15 cellular contexts compared by ENCODE assay signal in genomic region chr7:47720907-47721244, GRCh38.
DNase-seq lines count a peak whose midpoint lies in the region; ATAC-seq and TF ChIP-seq lines count a peak whose summit lies in the region.
"Had no signal": no experiment of that assay in that cellular context is flagged by ENCODE, and none has a peak within 500 bp of the region (broad histone marks: within the 10 kb centered on the region; RNA-seq: fewer than 3 reads in every experiment).

No MANE protein-coding gene starts in this region.

- no peak overlapping the region for H3K4me3 ChIP-seq in OCI-LY7 (ENCODE audit: low read depth, low read length, poor library complexity, severe bottlenecking)
- H3K4me3 ChIP-seq: MG63 had no signal

- H3K27ac Mint-ChIP-seq in mesothelial cell of epicardium, result peak overlapping the region; percentile 95
- H3K27ac Mint-ChIP-seq in stimulated activated memory B cell treated with anti-CD40 and anti-IgM and Interleukin-4, amounts not matched to agents 10 μg/mL and 1 μg/mL and 100 μg/mL, for 72 hours, result peak overlapping the region; percentile 57
- H3K27ac Mint-ChIP-seq: HFFc6 had no signal

- peaks cover 80% of the 10 kb centered on the region for H3K4me1 Mint-ChIP-seq in mesothelial cell of epicardium
- peaks cover 75% of the 10 kb centered on the region for H3K4me1 Mint-ChIP-seq in stimulated activated memory B cell treated with anti-CD40 and anti-IgM and Interleukin-4, amounts not matched to agents 10 μg/mL and 1 μg/mL and 100 μg/mL, for 72 hours

- TF ChIP-seq CTCF in OCI-LY7 (conservative IDR thresholded peaks at IDR 0.05; ENCODE audit: low read length) (no peak), mesothelial cell of epicardium (IDR thresholded peaks at IDR 0.05; ENCODE audit: unreplicated experiment) (no peak)

- peaks cover 6% of the 10 kb centered on the region for H3K9me3 Mint-ChIP-seq in mesothelial cell of epicardium
- H3K9me3 Mint-ChIP-seq in stimulated activated memory B cell treated with anti-CD40 and anti-IgM and Interleukin-4, amounts not matched to agents 10 μg/mL and 1 μg/mL and 100 μg/mL, for 72 hours, result no peaks in the 10 kb centered on the region
- H3K9me3 Mint-ChIP-seq: HFFc6 had no signal

- H3K9me2 ChIP-seq in OCI-LY7 (ENCODE audit: insufficient read depth, low read length), result no peaks in the 10 kb centered on the region
- H3K9me2 ChIP-seq: SK-N-SH had no signal

- peak overlapping the region; percentile 44 for H3K4me2 ChIP-seq in OCI-LY7 (ENCODE audit: low read length)
- H3K4me2 ChIP-seq: SK-N-SH had no signal

- H3K4me1 ChIP-seq in OCI-LY7 (ENCODE audit: insufficient read depth, low read length, poor library complexity, severe bottlenecking), result peaks cover 75% of the 10 kb centered on the region

- CTCF ChIA-PET in OCI-LY7 (lab: Charles Lee; ENCODE audit: unreplicated experiment), result interaction anchor here (1.2 kb wide), 1 partner anchor 11 kb away, joined by 3 read pairs; no protein-coding TSS in a partner anchor

- H3K36me3 Mint-ChIP-seq in mesothelial cell of epicardium, result no peaks in the 10 kb centered on the region
- H3K36me3 Mint-ChIP-seq in stimulated activated memory B cell treated with anti-CD40 and anti-IgM and Interleukin-4, amounts not matched to agents 10 μg/mL and 1 μg/mL and 100 μg/mL, for 72 hours, result no peaks in the 10 kb centered on the region

- ATAC-seq in GM18873 (IDR thresholded peaks at IDR 0.05; ENCODE audit: low FRiP score, unreplicated experiment), result peak; percentile 3
- ATAC-seq in stimulated activated memory B cell treated with anti-CD40 and anti-IgM and Interleukin-4, amounts not matched to agents 10 μg/mL and 1 μg/mL and 100 μg/mL, for 72 hours, result no peak

- no peak overlapping the region for H3K4me3 Mint-ChIP-seq in mesothelial cell of epicardium
- H3K4me3 Mint-ChIP-seq in stimulated activated memory B cell treated with anti-CD40 and anti-IgM and Interleukin-4, amounts not matched to agents 10 μg/mL and 1 μg/mL and 100 μg/mL, for 72 hours, result no peak overlapping the region
- H3K4me3 Mint-ChIP-seq: HFFc6 had no signal

- no peak overlapping the region for H3K27ac ChIP-seq in OCI-LY7 (ENCODE audit: low read depth, low read length, poor library complexity, severe bottlenecking)

- no peaks in the 10 kb centered on the region for H3K36me3 ChIP-seq in OCI-LY7 (ENCODE audit: insufficient read depth, low read length)
- H3K36me3 ChIP-seq: MG63 had no signal

- no peaks in the 10 kb centered on the region for H3K79me2 ChIP-seq in OCI-LY7 (ENCODE audit: insufficient read depth, low read depth, low read length)

- POLR2A ChIA-PET in OCI-LY7 (lab: Charles Lee), result interaction anchor here (0.6 to 1.7 kb wide), 6 partner anchors 8 to 93 kb away, joined by 3 to 10 read pairs (median 3); no protein-coding TSS in a partner anchor

- H2AFZ ChIP-seq in OCI-LY7 (ENCODE audit: low read length), result peak overlapping the region; percentile 81

- DNase-seq in OCI-LY7 (ENCODE audit: low spot score), result no peak
- DNase-seq in mesothelial cell of epicardium (ENCODE audit: low spot score in 2 of 2, unreplicated experiment in 2 of 2), result no peak
- DNase-seq in NCI-H1694 (lab: John Stamatoyannopoulos, UW), result no peak
- DNase-seq in NCI-H526 treated with DMSO at 0.1 percent for 48 hours (lab: John Stamatoyannopoulos, UW), result no peak
- DNase-seq in NCI-H82 treated with DMSO at 0.1 percent for 48 hours (lab: John Stamatoyannopoulos, UW; ENCODE audit: unreplicated experiment), result no peak
- DNase-seq: AML-193, COR-L47, HFFc6, NCI-H1105, NCI-H1694 treated with DMSO at 0.1 percent for 48 hours, NCI-H2107 had no signal

- intact Hi-C loops in OCI-LY7 (cut with micrococcal nuclease; ENCODE audit: unreplicated experiment), result loop anchor here (5.0 kb wide), 1 partner anchor 96 kb away; no protein-coding TSS in a partner anchor

- no peaks in the 10 kb centered on the region for H4K20me1 ChIP-seq in OCI-LY7 (ENCODE audit: insufficient read depth, low read length)

- BruUV-seq in OCI-LY7 (replicated peaks; lab: Mats Ljungman, UMichigan), result no TSS peak

- no peaks in the 10 kb centered on the region for H3K27me3 Mint-ChIP-seq in mesothelial cell of epicardium (ENCODE audit: low read depth)
- H3K27me3 Mint-ChIP-seq in stimulated activated memory B cell treated with anti-CD40 and anti-IgM and Interleukin-4, amounts not matched to agents 10 μg/mL and 1 μg/mL and 100 μg/mL, for 72 hours, result no peaks in the 10 kb centered on the region

- H3K9me3 ChIP-seq in OCI-LY7 (ENCODE audit: low read length), result no peaks in the 10 kb centered on the region
- H3K9me3 ChIP-seq: MG63, SK-N-SH had no signal
